ENCODE assay signal across 20 cellular contexts in the genomic region with DNA sequence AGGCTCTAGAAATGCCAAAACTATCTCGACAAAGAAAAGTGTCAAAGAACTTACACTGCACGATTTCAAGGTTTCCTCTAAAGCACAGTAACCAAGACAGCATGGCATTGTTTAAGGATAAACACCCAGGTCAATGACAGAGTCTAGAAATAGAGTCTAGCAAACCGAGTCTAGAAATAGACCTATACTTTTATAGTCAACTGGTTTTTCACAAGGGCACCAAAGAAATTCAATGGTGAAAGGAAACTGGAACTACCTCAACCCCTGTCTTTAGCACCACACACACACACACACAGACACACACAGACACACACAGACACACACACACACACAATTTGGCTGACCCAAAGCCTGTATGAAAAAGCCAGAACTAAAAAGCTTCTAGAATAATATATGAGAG.
DNase-seq lines count a peak whose midpoint lies in the region; ATAC-seq, FAIRE-seq and TF ChIP-seq lines count a peak whose summit lies in the region.
"Had no signal": no experiment of that assay in that cellular context is flagged by ENCODE, and none has a peak within 500 bp of the region (broad histone marks: within the 10 kb centered on the region; RNA-seq: fewer than 3 reads in every experiment).

No MANE protein-coding gene starts in this region.

- ATAC-seq in Right ventricle myocardium inferior (peak; percentile 59), body of pancreas (peak; percentile 54), pancreas (peak; percentile 27 to 53 (median 49))
- ATAC-seq: A549, HepG2 had no signal

- intact Hi-C loops in Right ventricle myocardium inferior (cut with DNase I), result no loop called here
- intact Hi-C loops in body of pancreas (cut with DNase I), result no loop called here
- intact Hi-C loops in left ventricle myocardium inferior (cut with micrococcal nuclease), result no loop called here
- intact Hi-C loops in pancreas (cut with DNase I), result no loop called here
- intact Hi-C loops in uterus (cut with DNase I; ENCODE audit: low total_unique reads), result no loop called here

- WGBS in body of pancreas, 2 donors, result 17 to 23% methylated on average over 3 of the region's 3 CpGs
- WGBS in pancreas, 2 donors, result 24 to 26% methylated on average over 3 of the region's 3 CpGs

- no peak overlapping the region for H3K4me3 ChIP-seq in right atrium auricular region
- no peak overlapping the region for H3K4me3 ChIP-seq in body of pancreas
- H3K4me3 ChIP-seq in left ventricle myocardium inferior, result no peak overlapping the region
- no peak overlapping the region for H3K4me3 ChIP-seq in pancreas
- no peak overlapping the region for H3K4me3 ChIP-seq in uterus
- H3K4me3 ChIP-seq: A549, HAP-1 had no signal

- DNase-seq in Right ventricle myocardium inferior (ENCODE audit: missing footprints) (no peak), right atrium auricular region (ENCODE audit: low spot score) (no peak), body of pancreas (peak in 1 of 4 donors; percentile 10), left ventricle myocardium inferior (no peak), pancreas (no peak), NCI-H1105 (lab: John Stamatoyannopoulos, UW) (no peak), NCI-H510A (lab: John Stamatoyannopoulos, UW) (no peak), uterus (no peak)
- DNase-seq: AML-193; CD4-positive, alpha-beta T cell; DMS153; DMS79; GDM1 had no signal

- TF ChIP-seq CTCF in right atrium auricular region (IDR thresholded peaks at IDR 0.05) (no peak), body of pancreas (IDR thresholded peaks at IDR 0.05) (no peak), left ventricle myocardium inferior (IDR thresholded peaks at IDR 0.05; ENCODE audit: borderline replicate concordance) (no peak), pancreas (IDR thresholded peaks at IDR 0.05) (no peak), uterus (IDR thresholded peaks at IDR 0.05) (no peak)

- H3K27ac ChIP-seq in right atrium auricular region (peak overlapping the region in 1 of 2 donors; percentile 17), body of pancreas (peak overlapping the region in 1 of 4 donors; percentile 47), left ventricle myocardium inferior (replicated peaks) (peak overlapping the region; percentile 34), pancreas (no peak overlapping the region), uterus (no peak overlapping the region)
- H3K27ac ChIP-seq: 22Rv1, A549, C4-2B had no signal

- H3K27me3 ChIP-seq in right atrium auricular region, result no peaks in the 10 kb centered on the region
- H3K27me3 ChIP-seq in body of pancreas, result no peaks in the 10 kb centered on the region
- H3K27me3 ChIP-seq in left ventricle myocardium inferior (ENCODE audit: low read depth), result no peaks in the 10 kb centered on the region
- no peaks in the 10 kb centered on the region for H3K27me3 ChIP-seq in pancreas
- no peaks in the 10 kb centered on the region for H3K27me3 ChIP-seq in uterus

- TF ChIP-seq POLR2A in body of pancreas (IDR thresholded peaks at IDR 0.05), result no peak
- TF ChIP-seq POLR2A in uterus (IDR thresholded peaks at IDR 0.05), result no peak

- no peaks in the 10 kb centered on the region for H3K36me3 ChIP-seq in right atrium auricular region
- no peaks in the 10 kb centered on the region for H3K36me3 ChIP-seq in body of pancreas (replicated peaks in 1 of 2; ENCODE audit: insufficient read depth in 1 of 2, low read depth in 2 of 2)
- H3K36me3 ChIP-seq in left ventricle myocardium inferior, result no peaks in the 10 kb centered on the region
- H3K36me3 ChIP-seq in pancreas, result no peaks in the 10 kb centered on the region
- no peaks in the 10 kb centered on the region for H3K36me3 ChIP-seq in uterus
- H3K36me3 ChIP-seq: HAP-1 had no signal

- H3K9me3 ChIP-seq in right atrium auricular region (no peaks in the 10 kb centered on the region), body of pancreas (no peaks in the 10 kb centered on the region), left ventricle myocardium inferior (replicated peaks) (no peaks in the 10 kb centered on the region), pancreas (no peaks in the 10 kb centered on the region), uterus (no peaks in the 10 kb centered on the region)
- H3K9me3 ChIP-seq: HAP-1 had no signal

- no peak for FAIRE-seq in pancreas (lab: Jason Lieb, UNC)
- FAIRE-seq: A549, GM12892, GM18507, HepG2 had no signal

- no peaks in the 10 kb centered on the region for H3K4me1 ChIP-seq in right atrium auricular region
- H3K4me1 ChIP-seq in body of pancreas, result peaks cover 22% of the 10 kb centered on the region
- no peaks in the 10 kb centered on the region for H3K4me1 ChIP-seq in left ventricle myocardium inferior
- peaks cover 15 to 18% (median 16%) of the 10 kb centered on the region in 3 donors for H3K4me1 ChIP-seq in pancreas
- H3K4me1 ChIP-seq in uterus, result no peaks in the 10 kb centered on the region
- H3K4me1 ChIP-seq: A549, HAP-1 had no signal
